In the genomic region with DNA sequence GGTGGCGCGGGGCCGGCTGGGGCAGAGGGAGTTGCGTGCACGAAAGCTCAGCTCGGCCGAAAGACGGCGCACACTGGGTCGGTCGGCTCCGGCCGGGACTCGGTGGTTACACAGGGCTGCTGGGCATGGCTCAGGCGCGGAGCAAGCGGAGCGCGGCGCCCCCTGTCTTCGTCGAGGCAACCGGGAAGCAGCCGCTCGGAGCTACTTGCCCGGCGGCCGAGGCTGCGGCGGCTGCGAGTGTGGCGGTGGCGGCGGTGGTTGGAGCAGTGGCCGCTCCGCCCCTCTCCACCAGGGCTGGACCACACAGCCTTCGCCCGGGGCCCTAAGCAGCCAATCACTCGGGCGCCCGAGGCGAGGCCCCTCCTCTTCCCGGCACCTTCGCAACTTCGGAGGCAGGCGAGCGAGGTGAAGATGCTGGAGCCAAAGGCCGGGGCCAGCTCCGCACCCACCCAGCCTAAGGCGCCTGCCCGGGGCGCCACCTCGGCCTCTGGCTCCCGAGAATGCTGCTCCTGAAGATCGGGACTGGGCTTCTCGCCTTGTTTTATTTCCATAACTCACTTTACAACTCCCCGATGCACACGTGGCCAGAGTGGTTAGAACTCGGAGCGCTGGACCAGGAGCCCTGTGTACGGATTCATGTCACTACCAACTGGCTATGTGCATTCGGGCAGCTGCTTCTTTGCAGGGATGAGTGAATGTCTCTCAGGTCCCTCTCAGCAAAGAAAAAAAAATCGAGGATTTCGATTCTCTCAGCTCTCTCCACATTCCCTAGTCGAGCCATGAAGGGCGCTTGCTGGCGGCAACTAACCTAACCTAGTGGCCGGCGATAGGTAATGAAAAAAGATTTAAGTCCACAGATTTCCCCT, we compare ENCODE assay signal across 7 cellular contexts. TPM values are rescaled to one million over a fixed set of nuclear protein-coding genes. Genes with fewer than 3 reads are reported as not detected.
DNase-seq lines count a peak whose midpoint lies in the region; ATAC-seq and TF ChIP-seq lines count a peak whose summit lies in the region.

A gene (minus strand): TSS at position 241 of the 866 bp plus-strand sequence. CDS start 241 bp downstream, outside the sequence.

- H3K4me1 Mint-ChIP-seq in progenitor cell of endocrine pancreas (ENCODE audit: low read depth) = peaks cover 12% of the 10 kb centered on the region

- H3K27ac ChIP-seq in SU-DHL-6 (ENCODE audit: low read depth, low read length) (peak within 1 kb of the TSS; percentile 63), right atrium auricular region (peak within 1 kb of the TSS; percentile 34 to 70)

- in situ Hi-C loops in GM13976 (cut with MboI; ENCODE audit: low sequenced_read_pairs, unreplicated experiment) = no loop called here

- H3K9me3 Mint-ChIP-seq in progenitor cell of endocrine pancreas (ENCODE audit: low read depth) = no peaks in the 10 kb centered on the region

- H3K9ac ChIP-seq in SU-DHL-6 (ENCODE audit: low read length) = peak within 1 kb of the TSS; percentile 54

- H3F3A ChIP-seq in SU-DHL-6 (ENCODE audit: insufficient read depth) = peaks cover 9% of the 10 kb centered on the region

- H3K9me3 ChIP-seq in SU-DHL-6 (ENCODE audit: insufficient read depth, low read length) (no peaks in the 10 kb centered on the region), right atrium auricular region (no peaks in the 10 kb centered on the region)

- H2AFZ ChIP-seq in SU-DHL-6 (ENCODE audit: low read depth, low read length, severe bottlenecking) = peak within 1 kb of the TSS; percentile 82

- H3K27ac Mint-ChIP-seq in progenitor cell of endocrine pancreas = peak within 1 kb of the TSS; percentile 56

- no peaks in the 10 kb centered on the region for H3K79me2 ChIP-seq in SU-DHL-6 (ENCODE audit: insufficient read depth, low read length)

- H3K27me3 Mint-ChIP-seq in progenitor cell of endocrine pancreas = peaks cover 63% of the 10 kb centered on the region

- H3K4me1 ChIP-seq in right atrium auricular region = peaks cover 0 to 24% of the 10 kb centered on the region in 2 donors

- H3K9me2 ChIP-seq in SU-DHL-6 (replicated peaks; ENCODE audit: insufficient read depth, low read length) = no peaks in the 10 kb centered on the region

- peak; percentile 47 for TF ChIP-seq CTCF in GM13976 (IDR thresholded peaks at IDR 0.05; ENCODE audit: borderline replicate concordance, control extremely low read depth, extremely low read depth, insufficient read depth, missing control alignments)
- peak; percentile 31 for TF ChIP-seq CTCF in SU-DHL-6 (IDR thresholded peaks at IDR 0.05; ENCODE audit: insufficient read depth, low read length, poor library complexity, severe bottlenecking)
- TF ChIP-seq CTCF in right atrium auricular region (IDR thresholded peaks at IDR 0.05) = peak; percentile 59 to 88
- TF ChIP-seq CTCF in progenitor cell of endocrine pancreas (IDR thresholded peaks at IDR 0.05; ENCODE audit: unreplicated experiment) = peak; percentile 53

- no peaks in the 10 kb centered on the region for H3K36me3 Mint-ChIP-seq in progenitor cell of endocrine pancreas (ENCODE audit: insufficient read depth)

- DNase-seq in GM13976 (ENCODE audit: low spot score) = peak; percentile 92
- DNase-seq in NCI-H1105 (lab: John Stamatoyannopoulos, UW) = peak; percentile 59
- DNase-seq in amygdala (lab: John Stamatoyannopoulos, UW) = peak in 55 of 56 donors; percentile 39 to 92 (median 77)
- peak; percentile 87 for DNase-seq in right atrium auricular region (ENCODE audit: low spot score)
- peak; percentile 74 for DNase-seq in progenitor cell of endocrine pancreas (ENCODE audit: low spot score, unreplicated experiment)

- no peaks in the 10 kb centered on the region for H4K20me1 ChIP-seq in SU-DHL-6 (ENCODE audit: low read depth, low read length)

- peak within 1 kb of the TSS; percentile 94 for H3K4me2 ChIP-seq in SU-DHL-6 (ENCODE audit: low read depth, low read length, poor library complexity, severe bottlenecking)

- H3K4me3 Mint-ChIP-seq in progenitor cell of endocrine pancreas (ENCODE audit: low read depth) = peak within 1 kb of the TSS; percentile 66

- peak; percentile 83 for ATAC-seq in HG02678 (IDR thresholded peaks at IDR 0.05; ENCODE audit: unreplicated experiment)

- H3K27me3 ChIP-seq in SU-DHL-6 (ENCODE audit: low read length) (0 out of 2 replicates have a peak, but pooled peaks cover 2% of the 10 kb centered on the region), right atrium auricular region (no peaks in the 10 kb centered on the region)

- H3K4me3 ChIP-seq in SU-DHL-6 (ENCODE audit: insufficient read depth, low read length, poor library complexity, severe bottlenecking) = peak within 1 kb of the TSS; percentile 66
- H3K4me3 ChIP-seq in right atrium auricular region = peak within 1 kb of the TSS; percentile 34 to 67

- H3K36me3 ChIP-seq in SU-DHL-6 (ENCODE audit: low read length) (no peaks in the 10 kb centered on the region), right atrium auricular region (no peaks in the 10 kb centered on the region)

RNA-seq across cellular contexts. Expression of the gene that starts here (rescaled TPM):
- under 1 TPM; 0.24 to 0.96 TPM for total RNA-seq in right atrium auricular region
- total RNA-seq in progenitor cell of endocrine pancreas = 0.58 and 0.60 TPM in 2 replicates

Comparison
In these comparisons a context has a peak if more than half of its experiments do, and no peak if none do; other contexts are left out.
1. Peak in every context shown above with its lines: DNase-seq, ATAC-seq, H3K4me3 ChIP-seq and H3K27ac ChIP-seq.
2. Peak in DNase-seq, H3K4me3 ChIP-seq and H3K27ac ChIP-seq in right atrium auricular region; RNA of the gene not detected or under 1 TPM.
3. Peak in DNase-seq in progenitor cell of endocrine pancreas; RNA of the gene not detected or under 1 TPM.